In the genomic region with DNA sequence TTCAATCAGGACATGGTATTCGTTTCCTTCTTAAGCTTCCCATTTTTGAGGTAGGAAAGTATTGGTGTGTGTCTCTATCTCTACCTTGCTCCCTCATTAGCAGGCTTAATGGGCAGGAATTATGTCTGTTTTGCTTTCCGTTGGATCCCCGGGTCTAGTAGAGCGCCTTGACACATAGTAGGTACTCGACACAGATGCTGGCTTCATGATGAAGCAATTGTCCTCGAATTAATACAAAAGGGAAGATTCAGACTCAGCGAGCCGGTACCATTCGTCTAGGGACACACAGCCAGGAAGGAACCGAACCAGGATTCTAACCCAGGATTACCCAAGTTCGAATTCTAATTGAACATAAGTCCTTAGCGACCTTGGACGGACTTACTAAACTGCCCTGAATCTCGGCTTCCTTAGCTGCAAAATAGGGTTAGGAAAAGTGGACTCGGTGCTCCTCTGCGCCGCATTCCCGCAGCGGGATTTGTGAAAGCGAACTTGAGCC, we compare ENCODE assay signal across 8 cellular contexts. TPM values are rescaled to one million over a fixed set of nuclear protein-coding genes. Genes with fewer than 3 reads are reported as not detected.
A peak's percentile ranks its signal among the peaks of the same experiment; 100 is the strongest.
DNase-seq lines count a peak whose midpoint lies in the region; ATAC-seq and FAIRE-seq lines count a peak whose summit lies in the region.

No MANE protein-coding gene starts in this region.

- H4K12ac ChIP-seq in trophoblast cell (ENCODE audit: low read depth, low read length) = no peak overlapping the region

- H2BK120ac ChIP-seq in trophoblast cell (ENCODE audit: insufficient read depth, low read length, poor library complexity) = peak overlapping the region; percentile 28

- DNase-seq in T-helper 2 cell treated with Interferon-gamma antibody and Interleukin-4, amounts not matched to agents 5 μg/mL and 100 μg/mL, for 36 hours (ENCODE audit: low spot score) = no peak
- DNase-seq in T-helper 2 cell (no peak), RCC 7860 (ENCODE audit: low spot score) (peak; percentile 5), trophoblast cell (no peak), activated gamma-delta T cell treated with Interleukin-2 at 50 U/mL for 16 hours (no peak), islet precursor cell (no peak)

- ATAC-seq in HG02798 (IDR thresholded peaks at IDR 0.05; ENCODE audit: poor library complexity, unreplicated experiment) = no peak

- H3K79me1 ChIP-seq in trophoblast cell (ENCODE audit: low read length) = peaks cover 29% of the 10 kb centered on the region

- peaks cover 27% of the 10 kb centered on the region for H3K4me1 Mint-ChIP-seq in T-helper 2 cell treated with Interferon-gamma antibody and Interleukin-4, amounts not matched to agents 5 μg/mL and 100 μg/mL, for 36 hours (ENCODE audit: low read depth)

- H3K23ac ChIP-seq in trophoblast cell (ENCODE audit: low read length) = no peak overlapping the region

- no peak overlapping the region for H2BK12ac ChIP-seq in trophoblast cell (ENCODE audit: low read length)

- peak overlapping the region; percentile 76 for H4K91ac ChIP-seq in trophoblast cell (ENCODE audit: low read depth, low read length)

- H3K18ac ChIP-seq in trophoblast cell (ENCODE audit: low read length) = peak overlapping the region; percentile 57

- peak overlapping the region; percentile 24 for H2AK5ac ChIP-seq in trophoblast cell (ENCODE audit: low read length)

- no peak overlapping the region for H2AFZ ChIP-seq in trophoblast cell (ENCODE audit: insufficient read depth, low read length, poor library complexity)

- WGBS in esophagus, 2 donors = 1% methylated on average over 20 of the region's 20 CpGs
- WGBS in trophoblast cell (ENCODE audit: extremely low coverage, insufficient coverage, insufficient read length) = no CpG with 5 or more reads among the region's 20 CpGs

- peak overlapping the region; percentile 76 for H2BK5ac ChIP-seq in trophoblast cell (ENCODE audit: low read depth, low read length, poor library complexity)

- no peak for FAIRE-seq in RCC 7860 (lab: Jason Lieb, UNC)

- peak overlapping the region; percentile 99 for H3K27ac Mint-ChIP-seq in T-helper 2 cell treated with Interferon-gamma antibody and Interleukin-4, amounts not matched to agents 5 μg/mL and 100 μg/mL, for 36 hours

- H3K36me3 Mint-ChIP-seq in T-helper 2 cell treated with Interferon-gamma antibody and Interleukin-4, amounts not matched to agents 5 μg/mL and 100 μg/mL, for 36 hours (ENCODE audit: low read depth) = peaks cover 29% of the 10 kb centered on the region

- peak overlapping the region; percentile 52 to 97 for H3K4me3 ChIP-seq in esophagus (ENCODE audit: low read depth in 1 of 2, low read length in 2 of 2)
- H3K4me3 ChIP-seq in trophoblast cell (ENCODE audit: low read depth, low read length) = no peak overlapping the region

- H3K4me1 ChIP-seq in esophagus (ENCODE audit: control insufficient read depth in 2 of 2, insufficient read depth in 2 of 2, low read length in 1 of 2) (peaks cover 3 to 7% of the 10 kb centered on the region in 2 donors), trophoblast cell (ENCODE audit: control insufficient read depth in 1 of 2, insufficient read depth in 2 of 2, low read length in 2 of 2) (peaks cover 6 to 15% of the 10 kb centered on the region in 2 experiments)

- peak overlapping the region; percentile 80 for H4K8ac ChIP-seq in trophoblast cell (ENCODE audit: low read depth, low read length)

- H3K27ac ChIP-seq in esophagus (ENCODE audit: low read depth in 2 of 2, low read length in 1 of 2) (peak overlapping the region; percentile 68 to 85), trophoblast cell (ENCODE audit: low read depth, low read length) (peak overlapping the region; percentile 90)

- no peaks in the 10 kb centered on the region for H3K9me3 Mint-ChIP-seq in T-helper 2 cell treated with Interferon-gamma antibody and Interleukin-4, amounts not matched to agents 5 μg/mL and 100 μg/mL, for 36 hours

- peak overlapping the region; percentile 99 for H3K4me3 Mint-ChIP-seq in T-helper 2 cell treated with Interferon-gamma antibody and Interleukin-4, amounts not matched to agents 5 μg/mL and 100 μg/mL, for 36 hours

- peaks cover 31% of the 10 kb centered on the region for H3K79me2 ChIP-seq in trophoblast cell (ENCODE audit: control insufficient read depth, insufficient read depth, low read length, poor library complexity)

- H3K4ac ChIP-seq in trophoblast cell (ENCODE audit: low read depth, low read length) = peak overlapping the region; percentile 47

- H3K27me3 Mint-ChIP-seq in T-helper 2 cell treated with Interferon-gamma antibody and Interleukin-4, amounts not matched to agents 5 μg/mL and 100 μg/mL, for 36 hours (ENCODE audit: low read depth) = no peaks in the 10 kb centered on the region

- H3K14ac ChIP-seq in trophoblast cell (ENCODE audit: low read length) = peak overlapping the region; percentile 53

- H3K4me2 ChIP-seq in trophoblast cell (ENCODE audit: low read length) = peak overlapping the region; percentile 87

- no peaks in the 10 kb centered on the region for H3K9me3 ChIP-seq in esophagus (ENCODE audit: control insufficient read depth in 2 of 2, insufficient read depth in 1 of 2, low read depth in 1 of 2, low read length in 1 of 2)
- H3K9me3 ChIP-seq in trophoblast cell (ENCODE audit: insufficient read depth, low read depth, low read length) = peaks cover 2% of the 10 kb centered on the region

- peak overlapping the region; percentile 2 for H3K9ac ChIP-seq in trophoblast cell (ENCODE audit: low read length)

- H3K36me3 ChIP-seq in esophagus (ENCODE audit: control insufficient read depth in 2 of 2, insufficient read depth in 2 of 2, low read length in 1 of 2) (peaks cover under 1 to 10% of the 10 kb centered on the region in 2 donors), trophoblast cell (ENCODE audit: control insufficient read depth in 1 of 2, insufficient read depth in 2 of 2, low read length in 2 of 2) (peaks cover 14 to 40% of the 10 kb centered on the region in 2 experiments)

- no peaks in the 10 kb centered on the region for H3K27me3 ChIP-seq in esophagus (ENCODE audit: control insufficient read depth in 1 of 2, insufficient read depth in 2 of 2, low read length in 2 of 2)
- no peaks in the 10 kb centered on the region for H3K27me3 ChIP-seq in trophoblast cell (ENCODE audit: insufficient read depth, low read length)

RNA-seq across cellular contexts. Expression of a gene that starts 0.5 kb away (rescaled TPM):
- 10 to 100 TPM; 38.7 to 87.2 TPM for polyA plus RNA-seq in esophagus
- 154 and 158 TPM in 2 replicates for polyA plus RNA-seq in trophoblast cell (2013)

RNA-seq across cellular contexts. Expression of a gene that starts 0.9 kb away (rescaled TPM):
- 10 to 100 TPM; 10.8 to 16.0 TPM for polyA plus RNA-seq in esophagus
- 32.5 and 34.0 TPM in 2 replicates for polyA plus RNA-seq in trophoblast cell (2013)

RNA-seq across cellular contexts. Expression of a gene that starts 36.0 kb away (rescaled TPM):
- under 1 TPM; 0.54 to 0.63 TPM for polyA plus RNA-seq in esophagus
- 16.8 and 19.9 TPM in 2 replicates for polyA plus RNA-seq in trophoblast cell (2013)

RNA-seq across cellular contexts. Expression of a gene that starts 46.8 kb away (rescaled TPM):
- polyA plus RNA-seq in esophagus = 1 to 10 TPM; 1.1 TPM
- 4.6 TPM in 2 replicates for polyA plus RNA-seq in trophoblast cell (2013)
